1 cellular context compared by ENCODE assay signal in genomic region chr13:22883262-22883840, GRCh38.
A peak's percentile ranks its signal among the peaks of the same experiment; 100 is the strongest.
TF ChIP-seq lines count a peak whose summit lies in the region.

No MANE protein-coding gene starts in this region.

TF ChIP-seq in GM12878, 131 proteins besides CTCF, POLR2A, EP300 and RAD21 (continued from another document):
- peak; percentile 95 for TF ChIP-seq ZNF687 (IDR thresholded peaks at IDR 0.05)
- TF ChIP-seq SRF (IDR thresholded peaks at IDR 0.05; ENCODE audit: low read depth in 2 of 2, low read length in 2 of 2) = no peak
- TF ChIP-seq SPI1 (IDR thresholded peaks at IDR 0.05; ENCODE audit: borderline replicate concordance, insufficient read depth, low read depth, low read length) = peak; percentile 87
- TF ChIP-seq DPF2 (IDR thresholded peaks at IDR 0.05) = peak; percentile 31
- TF ChIP-seq HDGF (IDR thresholded peaks at IDR 0.05) = 0 out of 2 replicates have a peak, but pooled peaks have one; percentile 26
- TF ChIP-seq IKZF2 (IDR thresholded peaks at IDR 0.05) = 0 out of 4 replicates have a peak, but pooled peaks of 1 of the 2 experiments have one; percentile 40
- peak; percentile 6; the same call in 1 of the 2 replicates for TF ChIP-seq RUNX3 (IDR thresholded peaks at IDR 0.05; ENCODE audit: low read length)
- TF ChIP-seq ZNF592 (IDR thresholded peaks at IDR 0.05) = peak; percentile 96
- TF ChIP-seq MEF2B (IDR thresholded peaks at IDR 0.05; ENCODE audit: partially characterized antibody, poor library complexity, severe bottlenecking) = peak; percentile 9
- no peak for TF ChIP-seq LARP7 (IDR thresholded peaks at IDR 0.05)
- peak; percentile 90 for TF ChIP-seq ZBTB4 (CRISPR knock-in tag; IDR thresholded peaks at IDR 0.05)
- TF ChIP-seq MTA2 (IDR thresholded peaks at IDR 0.05; ENCODE audit: low read depth) = peak; percentile 48; the same call in 1 of the 2 replicates
TF ChIP-seq in GM12878: peak in this region for 11.
